Comparison of ENCODE assay signal across 1 cellular context in the genomic region with DNA sequence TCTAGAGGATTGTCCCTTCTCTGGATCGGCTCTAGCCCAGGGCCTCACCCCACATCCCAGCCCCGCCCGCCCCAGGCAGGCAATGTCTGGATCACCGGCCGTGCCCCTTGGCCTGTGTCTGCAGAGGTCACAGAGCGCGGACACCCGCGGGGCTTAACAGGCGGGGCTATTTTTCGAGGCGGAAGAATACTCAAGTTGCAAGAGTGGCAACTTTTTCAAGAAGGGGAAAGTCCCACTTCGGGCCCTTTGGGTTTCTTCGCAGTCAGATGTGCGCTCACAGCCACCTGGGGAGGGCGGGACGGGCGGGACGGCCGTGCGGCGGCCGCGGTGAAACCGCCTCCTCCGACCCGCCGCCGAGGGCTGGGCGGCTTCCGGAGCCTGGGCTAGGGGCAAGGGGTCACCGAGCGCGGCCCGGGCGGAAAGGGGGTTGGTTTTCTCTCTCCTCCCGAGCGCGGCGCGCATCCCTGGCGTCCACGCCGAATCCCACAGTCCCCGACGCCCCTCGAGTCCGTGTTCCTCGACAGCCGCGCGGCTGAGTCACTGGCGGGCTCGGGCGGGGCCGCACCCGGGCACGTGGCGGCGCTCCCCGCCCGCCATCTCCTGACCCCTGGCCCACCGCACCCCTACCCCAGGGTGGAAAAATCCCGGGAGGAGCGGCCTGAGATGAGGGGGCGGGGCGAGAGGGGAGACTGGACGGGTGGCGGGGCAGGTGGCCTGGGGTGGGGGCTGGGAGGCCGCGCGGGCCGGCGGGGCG.
TF ChIP-seq lines count a peak whose summit lies in the region.

No MANE protein-coding gene starts in this region.

TF ChIP-seq in HepG2, 621 proteins besides CTCF, POLR2A, EP300 and RAD21 (continued from another document and continues in another):
- TF ChIP-seq, protein P1, sequence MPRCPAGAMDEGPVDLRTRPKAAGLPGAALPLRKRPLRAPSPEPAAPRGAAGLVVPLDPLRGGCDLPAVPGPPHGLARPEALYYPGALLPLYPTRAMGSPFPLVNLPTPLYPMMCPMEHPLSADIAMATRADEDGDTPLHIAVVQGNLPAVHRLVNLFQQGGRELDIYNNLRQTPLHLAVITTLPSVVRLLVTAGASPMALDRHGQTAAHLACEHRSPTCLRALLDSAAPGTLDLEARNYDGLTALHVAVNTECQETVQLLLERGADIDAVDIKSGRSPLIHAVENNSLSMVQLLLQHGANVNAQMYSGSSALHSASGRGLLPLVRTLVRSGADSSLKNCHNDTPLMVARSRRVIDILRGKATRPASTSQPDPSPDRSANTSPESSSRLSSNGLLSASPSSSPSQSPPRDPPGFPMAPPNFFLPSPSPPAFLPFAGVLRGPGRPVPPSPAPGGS (CRISPR knock-in tag; IDR thresholded peaks at IDR 0.05) = 0 out of 2 replicates have a peak, but pooled peaks have one; percentile 27
- TF ChIP-seq BRD4 (CRISPR knock-in tag; IDR thresholded peaks at IDR 0.05) (peak; percentile 11; the same call in 1 of the 2 replicates), ZNF260 (CRISPR knock-in tag; IDR thresholded peaks at IDR 0.05; ENCODE audit: borderline replicate concordance, low read depth) (no peak), ZNF432 (CRISPR knock-in tag; IDR thresholded peaks at IDR 0.05; ENCODE audit: borderline replicate concordance) (no peak), BHLHE40 (IDR thresholded peaks at IDR 0.05; ENCODE audit: low read length) (peak; percentile 88), CHD2 (IDR thresholded peaks at IDR 0.05; ENCODE audit: low read depth, low read length) (no peak; the same call in 1 of the 2 replicates), PHF8 (CRISPR knock-in tag; IDR thresholded peaks at IDR 0.05) (no peak), BCL6 (CRISPR knock-in tag; IDR thresholded peaks at IDR 0.05) (peak; percentile 99), PCBP2 (optimal IDR thresholded peaks at IDR 0.05; ENCODE audit: low read depth, low read length, poor library complexity, severe bottlenecking) (no peak), ERF (CRISPR knock-in tag; IDR thresholded peaks at IDR 0.05) (peak; percentile 48; the same call in 1 of the 2 replicates), SP5 (CRISPR knock-in tag; IDR thresholded peaks at IDR 0.05; ENCODE audit: borderline replicate concordance, low read depth) (peak; percentile 69; the same call in 1 of the 2 replicates), ZNF772 (CRISPR knock-in tag; IDR thresholded peaks at IDR 0.05) (no peak), SRSF4 (IDR thresholded peaks at IDR 0.05; ENCODE audit: low read depth, low read length, poor library complexity, severe bottlenecking) (no peak), ZNF614 (CRISPR knock-in tag; IDR thresholded peaks at IDR 0.05; ENCODE audit: borderline replicate concordance) (no peak), RNF2 (conservative IDR thresholded peaks at IDR 0.05; ENCODE audit: low read depth) (peak; percentile 54; the same call in 1 of the 2 replicates), ATF7 (IDR thresholded peaks at IDR 0.05) (no peak), ATF7 (CRISPR knock-in tag; IDR thresholded peaks at IDR 0.05) (no peak), ZNF589 (CRISPR knock-in tag; conservative IDR thresholded peaks at IDR 0.05) (peak; percentile 87), TCF7L2 (IDR thresholded peaks at IDR 0.05; ENCODE audit: low read depth, low read length) (no peak), TARDBP (CRISPR knock-in tag; IDR thresholded peaks at IDR 0.05) (0 out of 2 replicates have a peak, but pooled peaks have one; percentile 30), MEIS1 (CRISPR knock-in tag; IDR thresholded peaks at IDR 0.05; ENCODE audit: borderline replicate concordance) (no peak), ZNF430 (CRISPR knock-in tag; IDR thresholded peaks at IDR 0.05) (peak; percentile 79), GATA4 (IDR thresholded peaks at IDR 0.05; ENCODE audit: borderline replicate concordance, low read depth) (0 out of 2 replicates have a peak, but pooled peaks have one; percentile 18), ZNF605 (CRISPR knock-in tag; IDR thresholded peaks at IDR 0.05) (no peak), ZNF777 (CRISPR knock-in tag; IDR thresholded peaks at IDR 0.05) (peak; percentile 96), ZNF678 (CRISPR knock-in tag; IDR thresholded peaks at IDR 0.05) (0 out of 2 replicates have a peak, but pooled peaks have one; percentile 53), GFI1 (CRISPR knock-in tag; IDR thresholded peaks at IDR 0.05; ENCODE audit: borderline replicate concordance) (no peak), IKZF4 (CRISPR knock-in tag; IDR thresholded peaks at IDR 0.05; ENCODE audit: borderline replicate concordance, low read depth, not compliant biosample characterization) (no peak), ZNF282 (IDR thresholded peaks at IDR 0.05; ENCODE audit: partially characterized antibody) (no peak), ZNF468 (CRISPR knock-in tag; IDR thresholded peaks at IDR 0.05) (no peak), GTF2F1 (IDR thresholded peaks at IDR 0.05; ENCODE audit: low read length) (no peak), ZBTB20 (CRISPR knock-in tag; IDR thresholded peaks at IDR 0.05; ENCODE audit: borderline replicate concordance, low read depth) (no peak), ZNF292 (CRISPR knock-in tag; IDR thresholded peaks at IDR 0.05; ENCODE audit: borderline replicate concordance, low read depth) (no peak), KDM4B (CRISPR knock-in tag; IDR thresholded peaks at IDR 0.05) (no peak), HMGA1 (CRISPR knock-in tag; conservative IDR thresholded peaks at IDR 0.05) (no peak), ZNF619 (CRISPR knock-in tag; IDR thresholded peaks at IDR 0.05) (no peak), GABPA (IDR thresholded peaks at IDR 0.05; ENCODE audit: low read depth, low read length) (peak; percentile 22; the same call in 1 of the 2 replicates), GABPA (CRISPR knock-in tag; IDR thresholded peaks at IDR 0.05; ENCODE audit: low read depth) (0 out of 2 replicates have a peak, but pooled peaks have one; percentile 2)
- TF ChIP-seq, protein P2, sequence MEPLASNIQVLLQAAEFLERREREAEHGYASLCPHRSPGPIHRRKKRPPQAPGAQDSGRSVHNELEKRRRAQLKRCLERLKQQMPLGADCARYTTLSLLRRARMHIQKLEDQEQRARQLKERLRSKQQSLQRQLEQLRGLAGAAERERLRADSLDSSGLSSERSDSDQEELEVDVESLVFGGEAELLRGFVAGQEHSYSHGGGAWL (CRISPR knock-in tag; IDR thresholded peaks at IDR 0.05) = 0 out of 2 replicates have a peak, but pooled peaks have one; percentile 46
- TF ChIP-seq, protein P3, sequence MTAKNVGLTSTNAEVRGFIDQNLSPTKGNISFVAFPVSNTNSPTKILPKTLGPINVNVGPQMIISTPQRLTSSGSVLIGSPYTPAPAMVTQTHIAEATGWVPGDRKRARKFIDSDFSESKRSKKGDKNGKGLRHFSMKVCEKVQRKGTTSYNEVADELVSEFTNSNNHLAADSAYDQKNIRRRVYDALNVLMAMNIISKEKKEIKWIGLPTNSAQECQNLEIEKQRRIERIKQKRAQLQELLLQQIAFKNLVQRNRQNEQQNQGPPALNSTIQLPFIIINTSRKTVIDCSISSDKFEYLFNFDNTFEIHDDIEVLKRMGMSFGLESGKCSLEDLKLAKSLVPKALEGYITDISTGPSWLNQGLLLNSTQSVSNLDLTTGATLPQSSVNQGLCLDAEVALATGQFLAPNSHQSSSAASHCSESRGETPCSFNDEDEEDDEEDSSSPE (CRISPR knock-in tag; IDR thresholded peaks at IDR 0.05) = peak; percentile 82
- TF ChIP-seq, protein P4, sequence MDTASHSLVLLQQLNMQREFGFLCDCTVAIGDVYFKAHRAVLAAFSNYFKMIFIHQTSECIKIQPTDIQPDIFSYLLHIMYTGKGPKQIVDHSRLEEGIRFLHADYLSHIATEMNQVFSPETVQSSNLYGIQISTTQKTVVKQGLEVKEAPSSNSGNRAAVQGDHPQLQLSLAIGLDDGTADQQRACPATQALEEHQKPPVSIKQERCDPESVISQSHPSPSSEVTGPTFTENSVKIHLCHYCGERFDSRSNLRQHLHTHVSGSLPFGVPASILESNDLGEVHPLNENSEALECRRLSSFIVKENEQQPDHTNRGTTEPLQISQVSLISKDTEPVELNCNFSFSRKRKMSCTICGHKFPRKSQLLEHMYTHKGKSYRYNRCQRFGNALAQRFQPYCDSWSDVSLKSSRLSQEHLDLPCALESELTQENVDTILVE (CRISPR knock-in tag; IDR thresholded peaks at IDR 0.05) = no peak
- TF ChIP-seq, protein P5, sequence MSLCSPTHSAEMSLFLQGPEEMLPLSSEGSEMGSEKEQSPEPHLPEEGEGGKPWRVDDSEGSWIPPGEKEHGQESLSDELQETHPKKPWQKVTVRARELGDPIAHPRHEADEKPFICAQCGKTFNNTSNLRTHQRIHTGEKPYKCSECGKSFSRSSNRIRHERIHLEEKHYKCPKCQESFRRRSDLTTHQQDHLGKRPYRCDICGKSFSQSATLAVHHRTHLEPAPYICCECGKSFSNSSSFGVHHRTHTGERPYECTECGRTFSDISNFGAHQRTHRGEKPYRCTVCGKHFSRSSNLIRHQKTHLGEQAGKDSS (CRISPR knock-in tag; IDR thresholded peaks at IDR 0.05; ENCODE audit: borderline replicate concordance, low read depth) = peak; percentile 39; the same call in 1 of the 2 replicates
- TF ChIP-seq, protein P6, sequence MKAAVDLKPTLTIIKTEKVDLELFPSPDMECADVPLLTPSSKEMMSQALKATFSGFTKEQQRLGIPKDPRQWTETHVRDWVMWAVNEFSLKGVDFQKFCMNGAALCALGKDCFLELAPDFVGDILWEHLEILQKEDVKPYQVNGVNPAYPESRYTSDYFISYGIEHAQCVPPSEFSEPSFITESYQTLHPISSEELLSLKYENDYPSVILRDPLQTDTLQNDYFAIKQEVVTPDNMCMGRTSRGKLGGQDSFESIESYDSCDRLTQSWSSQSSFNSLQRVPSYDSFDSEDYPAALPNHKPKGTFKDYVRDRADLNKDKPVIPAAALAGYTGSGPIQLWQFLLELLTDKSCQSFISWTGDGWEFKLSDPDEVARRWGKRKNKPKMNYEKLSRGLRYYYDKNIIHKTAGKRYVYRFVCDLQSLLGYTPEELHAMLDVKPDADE (CRISPR knock-in tag; IDR thresholded peaks at IDR 0.05) = peak; percentile 39; the same call in 1 of the 2 replicates
- TF ChIP-seq, protein P7, sequence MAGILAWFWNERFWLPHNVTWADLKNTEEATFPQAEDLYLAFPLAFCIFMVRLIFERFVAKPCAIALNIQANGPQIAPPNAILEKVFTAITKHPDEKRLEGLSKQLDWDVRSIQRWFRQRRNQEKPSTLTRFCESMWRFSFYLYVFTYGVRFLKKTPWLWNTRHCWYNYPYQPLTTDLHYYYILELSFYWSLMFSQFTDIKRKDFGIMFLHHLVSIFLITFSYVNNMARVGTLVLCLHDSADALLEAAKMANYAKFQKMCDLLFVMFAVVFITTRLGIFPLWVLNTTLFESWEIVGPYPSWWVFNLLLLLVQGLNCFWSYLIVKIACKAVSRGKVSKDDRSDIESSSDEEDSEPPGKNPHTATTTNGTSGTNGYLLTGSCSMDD (CRISPR knock-in tag; IDR thresholded peaks at IDR 0.05) = no peak
- TF ChIP-seq, protein P8, sequence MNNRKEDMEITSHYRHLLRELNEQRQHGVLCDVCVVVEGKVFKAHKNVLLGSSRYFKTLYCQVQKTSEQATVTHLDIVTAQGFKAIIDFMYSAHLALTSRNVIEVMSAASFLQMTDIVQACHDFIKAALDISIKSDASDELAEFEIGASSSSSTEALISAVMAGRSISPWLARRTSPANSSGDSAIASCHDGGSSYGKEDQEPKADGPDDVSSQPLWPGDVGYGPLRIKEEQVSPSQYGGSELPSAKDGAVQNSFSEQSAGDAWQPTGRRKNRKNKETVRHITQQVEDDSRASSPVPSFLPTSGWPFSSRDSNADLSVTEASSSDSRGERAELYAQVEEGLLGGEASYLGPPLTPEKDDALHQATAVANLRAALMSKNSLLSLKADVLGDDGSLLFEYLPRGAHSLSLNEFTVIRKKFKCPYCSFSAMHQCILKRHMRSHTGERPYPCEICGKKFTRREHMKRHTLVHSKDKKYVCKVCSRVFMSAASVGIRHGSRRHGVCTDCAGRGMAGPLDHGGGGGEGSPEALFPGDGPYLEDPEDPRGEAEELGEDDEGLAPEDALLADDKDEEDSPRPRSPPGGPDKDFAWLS (CRISPR knock-in tag; IDR thresholded peaks at IDR 0.05; ENCODE audit: borderline replicate concordance) = no peak
- TF ChIP-seq, protein P9, sequence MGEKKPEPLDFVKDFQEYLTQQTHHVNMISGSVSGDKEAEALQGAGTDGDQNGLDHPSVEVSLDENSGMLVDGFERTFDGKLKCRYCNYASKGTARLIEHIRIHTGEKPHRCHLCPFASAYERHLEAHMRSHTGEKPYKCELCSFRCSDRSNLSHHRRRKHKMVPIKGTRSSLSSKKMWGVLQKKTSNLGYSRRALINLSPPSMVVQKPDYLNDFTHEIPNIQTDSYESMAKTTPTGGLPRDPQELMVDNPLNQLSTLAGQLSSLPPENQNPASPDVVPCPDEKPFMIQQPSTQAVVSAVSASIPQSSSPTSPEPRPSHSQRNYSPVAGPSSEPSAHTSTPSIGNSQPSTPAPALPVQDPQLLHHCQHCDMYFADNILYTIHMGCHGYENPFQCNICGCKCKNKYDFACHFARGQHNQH (CRISPR knock-in tag; IDR thresholded peaks at IDR 0.05) = 0 out of 2 replicates have a peak, but pooled peaks have one; percentile 14
- TF ChIP-seq, protein P10, sequence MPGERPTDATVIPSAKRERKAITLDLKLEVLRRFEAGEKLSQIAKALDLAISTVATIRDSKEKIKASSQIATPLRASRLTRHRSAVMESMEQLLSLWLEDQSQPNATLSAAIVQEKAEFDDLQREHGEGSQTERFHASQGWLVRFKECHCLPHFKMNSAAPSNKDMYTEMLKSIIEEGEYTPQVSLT (CRISPR knock-in tag; IDR thresholded peaks at IDR 0.05; ENCODE audit: borderline replicate concordance, low read depth) = no peak; the same call in 1 of the 2 replicates
- TF ChIP-seq, protein P11, sequence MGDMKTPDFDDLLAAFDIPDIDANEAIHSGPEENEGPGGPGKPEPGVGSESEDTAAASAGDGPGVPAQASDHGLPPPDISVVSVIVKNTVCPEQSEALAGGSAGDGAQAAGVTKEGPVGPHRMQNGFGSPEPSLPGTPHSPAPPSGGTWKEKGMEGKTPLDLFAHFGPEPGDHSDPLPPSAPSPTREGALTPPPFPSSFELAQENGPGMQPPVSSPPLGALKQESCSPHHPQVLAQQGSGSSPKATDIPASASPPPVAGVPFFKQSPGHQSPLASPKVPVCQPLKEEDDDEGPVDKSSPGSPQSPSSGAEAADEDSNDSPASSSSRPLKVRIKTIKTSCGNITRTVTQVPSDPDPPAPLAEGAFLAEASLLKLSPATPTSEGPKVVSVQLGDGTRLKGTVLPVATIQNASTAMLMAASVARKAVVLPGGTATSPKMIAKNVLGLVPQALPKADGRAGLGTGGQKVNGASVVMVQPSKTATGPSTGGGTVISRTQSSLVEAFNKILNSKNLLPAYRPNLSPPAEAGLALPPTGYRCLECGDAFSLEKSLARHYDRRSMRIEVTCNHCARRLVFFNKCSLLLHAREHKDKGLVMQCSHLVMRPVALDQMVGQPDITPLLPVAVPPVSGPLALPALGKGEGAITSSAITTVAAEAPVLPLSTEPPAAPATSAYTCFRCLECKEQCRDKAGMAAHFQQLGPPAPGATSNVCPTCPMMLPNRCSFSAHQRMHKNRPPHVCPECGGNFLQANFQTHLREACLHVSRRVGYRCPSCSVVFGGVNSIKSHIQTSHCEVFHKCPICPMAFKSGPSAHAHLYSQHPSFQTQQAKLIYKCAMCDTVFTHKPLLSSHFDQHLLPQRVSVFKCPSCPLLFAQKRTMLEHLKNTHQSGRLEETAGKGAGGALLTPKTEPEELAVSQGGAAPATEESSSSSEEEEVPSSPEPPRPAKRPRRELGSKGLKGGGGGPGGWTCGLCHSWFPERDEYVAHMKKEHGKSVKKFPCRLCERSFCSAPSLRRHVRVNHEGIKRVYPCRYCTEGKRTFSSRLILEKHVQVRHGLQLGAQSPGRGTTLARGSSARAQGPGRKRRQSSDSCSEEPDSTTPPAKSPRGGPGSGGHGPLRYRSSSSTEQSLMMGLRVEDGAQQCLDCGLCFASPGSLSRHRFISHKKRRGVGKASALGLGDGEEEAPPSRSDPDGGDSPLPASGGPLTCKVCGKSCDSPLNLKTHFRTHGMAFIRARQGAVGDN (CRISPR knock-in tag; IDR thresholded peaks at IDR 0.05) = peak; percentile 88
- TF ChIP-seq, protein P12, sequence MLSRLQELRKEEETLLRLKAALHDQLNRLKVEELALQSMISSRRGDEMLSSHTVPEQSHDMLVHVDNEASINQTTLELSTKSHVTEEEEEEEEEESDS (CRISPR knock-in tag; IDR thresholded peaks at IDR 0.05; ENCODE audit: borderline replicate concordance) = no peak
